ENCODE assay signal across 10 cellular contexts in the genomic region with DNA sequence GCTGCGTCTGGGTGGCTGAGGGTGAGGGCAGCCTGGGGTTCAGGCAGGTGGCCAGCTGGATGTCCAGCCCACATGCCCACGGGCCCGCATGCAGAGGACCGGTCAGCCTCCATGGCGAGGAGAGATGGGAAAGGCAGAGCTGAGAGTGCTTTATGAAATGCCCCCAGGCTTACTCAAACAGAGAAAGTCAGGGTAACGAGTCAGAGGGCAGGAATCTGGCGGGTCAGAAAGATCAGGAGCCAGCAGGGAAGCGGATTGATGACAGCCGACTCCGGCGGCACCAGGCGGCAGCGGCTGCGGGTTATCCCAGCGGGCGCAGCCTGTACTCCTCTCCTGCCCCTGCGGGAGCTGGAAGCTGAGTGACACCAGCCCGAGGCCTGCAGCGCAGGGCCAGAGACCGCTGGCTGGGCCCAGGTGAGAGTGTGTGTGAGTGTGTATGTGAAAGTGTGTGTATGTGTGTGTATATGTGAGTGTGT. TPM values are rescaled to one million over a fixed set of nuclear protein-coding genes. Genes with fewer than 3 reads are reported as not detected.
A peak's percentile ranks its signal among the peaks of the same experiment; 100 is the strongest.
DNase-seq lines count a peak whose midpoint lies in the region; ATAC-seq, FAIRE-seq and TF ChIP-seq lines count a peak whose summit lies in the region.
"Had no signal": no experiment of that assay in that cellular context is flagged by ENCODE, and none has a peak within 500 bp of the region (broad histone marks: within the 10 kb centered on the region; RNA-seq: fewer than 3 reads in every experiment).

No MANE protein-coding gene starts in this region.

- peaks cover 0 to 8% (median 0%) of the 10 kb centered on the region in 3 donors for H3K4me1 ChIP-seq in gastroesophageal sphincter

- intact Hi-C loops in Right ventricle myocardium superior (cut with DNase I) (no loop called here), left ventricle myocardium superior (cut with micrococcal nuclease) (no loop called here)

- no peak overlapping the region for H3K27ac ChIP-seq in gastroesophageal sphincter

- peaks cover 19% of the 10 kb centered on the region for H3K27me3 ChIP-seq in gastroesophageal sphincter

- peak; percentile 38 for ATAC-seq in Right ventricle myocardium superior (ENCODE audit: poor library complexity)
- no peak for ATAC-seq in left ventricle myocardium superior
- no peak for ATAC-seq in gastroesophageal sphincter

- DNase-seq in Right ventricle myocardium superior (no peak), left ventricle myocardium superior (no peak), T1000 (lab: John Stamatoyannopoulos, UW) (peak; percentile 62), fibroblast of villous mesenchyme (ENCODE audit: low read depth) (peak; percentile 27), urothelium cell line (ENCODE audit: low spot score) (peak; percentile 21), NCI-H524 treated with DMSO at 0.1 percent for 48 hours (lab: John Stamatoyannopoulos, UW) (no peak)
- no peak for DNase-seq in stimulated activated CD4-positive, alpha-beta T cell treated with anti-CD3 and anti-CD28 coated beads, Interleukin-2, amount 100 ng/mL, for 48 hours
- DNase-seq: activated CD4-positive, alpha-beta T cell treated with anti-CD3 and anti-CD28 coated beads for 4 hours had no signal

- TF ChIP-seq CTCF in fibroblast of villous mesenchyme (IDR thresholded peaks at IDR 0.05; ENCODE audit: insufficient read depth, low read depth, low read length) (no peak), gastroesophageal sphincter (IDR thresholded peaks at IDR 0.05) (no peak)

- H3K9me3 ChIP-seq in gastroesophageal sphincter: no peaks in the 10 kb centered on the region

- no peak for TF ChIP-seq EP300 in gastroesophageal sphincter (IDR thresholded peaks at IDR 0.05)

- no peak for TF ChIP-seq POLR2A in gastroesophageal sphincter (IDR thresholded peaks at IDR 0.05)

- no peaks in the 10 kb centered on the region for H3K36me3 ChIP-seq in gastroesophageal sphincter

- H3K4me3 ChIP-seq in fibroblast of villous mesenchyme (ENCODE audit: low read depth, low read length): no peak overlapping the region
- H3K4me3 ChIP-seq in gastroesophageal sphincter: no peak overlapping the region

- 79% methylated on average over 8 of the region's 20 CpGs for WGBS in gastroesophageal sphincter (ENCODE audit: low coverage in 1 of 2), 2 donors

- no peak for FAIRE-seq in urothelium cell line (lab: Jason Lieb, UNC)
- FAIRE-seq: GM18507 had no signal

RNA-seq across cellular contexts. Expression of gene SLC13A4, which starts 13.4 kb away (rescaled TPM):
- total RNA-seq in Right ventricle myocardium superior (not detected), left ventricle myocardium superior (0.15 TPM), fibroblast of villous mesenchyme (0.32 TPM in 1 of 2 replicates, not detected in the other), gastroesophageal sphincter (1 to 10 TPM in 1 of 4 donors, under 1 TPM in 1, not detected in 2; 0.27 to 1.7 TPM)

RNA-seq across cellular contexts. Expression of gene FAM180A, which starts 34.0 kb away (rescaled TPM):
- total RNA-seq in Right ventricle myocardium superior (5.9 TPM), left ventricle myocardium superior (11.4 TPM), fibroblast of villous mesenchyme (2.9 and 3.0 TPM in 2 replicates), gastroesophageal sphincter (1 to 10 TPM; 2.6 to 8.5 (median 3.7) TPM)

RNA-seq across cellular contexts. Expression of gene STMP1, which starts 52.3 kb away (rescaled TPM):
- total RNA-seq in Right ventricle myocardium superior (25.6 TPM), left ventricle myocardium superior (30.3 TPM), fibroblast of villous mesenchyme (18.6 and 19.0 TPM in 2 replicates), gastroesophageal sphincter (10 to 100 TPM in 2 of 4 donors, 1 to 10 TPM in 2; 6.5 to 17.4 (median 11.9) TPM)

Comparison
In these comparisons a context has a peak if more than half of its experiments do, and no peak if none do; other contexts are left out.
1. DNase-seq: peak in T1000 (single experiment), fibroblast of villous mesenchyme (single experiment) and urothelium cell line (single experiment); none in Right ventricle myocardium superior (single experiment), left ventricle myocardium superior (single experiment), stimulated activated CD4-positive, alpha-beta T cell treated with anti-CD3 and anti-CD28 coated beads, Interleukin-2, amount 100 ng/mL, for 48 hours (0 of 2) and NCI-H524 treated with DMSO at 0.1 percent for 48 hours (single experiment).